ENCODE assay signal across 8 cellular contexts in genomic region chr10:122164028-122164601, GRCh38.
DNase-seq lines count a peak whose midpoint lies in the region; ATAC-seq and TF ChIP-seq lines count a peak whose summit lies in the region.

No MANE protein-coding gene starts in this region.

- WGBS in IMR-90 (ENCODE audit: extremely low coverage in 2 of 2, insufficient read length in 1 of 2), 2 experiments = 63% methylated on average over 18 of the region's 24 CpGs; no CpG with 5 or more reads in 1 of the 2 experiments
- 7% methylated on average over 24 of the region's 24 CpGs for WGBS in smooth muscle cell (ENCODE audit: low lambda C conversion rate)

- H3K79me1 ChIP-seq in IMR-90 (ENCODE audit: low read depth in 1 of 2, low read length in 2 of 2) = peaks cover 28 to 57% of the 10 kb centered on the region in 2 experiments

- in situ Hi-C loops in IMR-90 (cut with MboI; ENCODE audit: low sequenced_read_pairs) = loop anchor here (25.0 kb wide), 1 partner anchor 698 kb away; no protein-coding TSS in a partner anchor

- POLR2A ChIA-PET in IMR-90 (lab: Charles Lee; ENCODE audit: unreplicated experiment) = no interaction called here

- no peak overlapping the region for H2AK9ac ChIP-seq in IMR-90 (replicated peaks; ENCODE audit: low read depth, low read length, poor library complexity)

- H3K27ac ChIP-seq in IMR-90 (ENCODE audit: insufficient read depth, low read length) = no peak overlapping the region
- no peak overlapping the region for H3K27ac ChIP-seq in smooth muscle cell (ENCODE audit: low read depth)
- H3K27ac ChIP-seq in Karpas-422 (ENCODE audit: low read length) = no peak overlapping the region

- H4K5ac ChIP-seq in IMR-90 (ENCODE audit: low read depth, low read length) = no peak overlapping the region

- no peak overlapping the region for H2BK5ac ChIP-seq in IMR-90 (ENCODE audit: low read depth, low read length, poor library complexity, severe bottlenecking)

- no peak overlapping the region for H3K14ac ChIP-seq in IMR-90 (replicated peaks; ENCODE audit: low read depth, low read length)

- dilution Hi-C loops in IMR-90 (cut with HindIII; ENCODE audit: low sequenced_read_pairs, unreplicated experiment) = no loop called here

- no peak for DNase-seq in IMR-90
- no peak for DNase-seq in adipocyte (ENCODE audit: low read depth)
- DNase-seq in smooth muscle cell (lab: John Stamatoyannopoulos, UW; ENCODE audit: unreplicated experiment) = no peak
- DNase-seq in Karpas-422 = no peak
- no peak for DNase-seq in NCI-H1417 treated with DMSO at 0.1 percent for 48 hours (lab: John Stamatoyannopoulos, UW)

- no peak overlapping the region for H3K18ac ChIP-seq in IMR-90 (ENCODE audit: low read depth, low read length)

- H3K4ac ChIP-seq in IMR-90 (ENCODE audit: low read depth, low read length) = no peak overlapping the region

- no peak overlapping the region for H2BK15ac ChIP-seq in IMR-90 (ENCODE audit: low read depth, low read length)

- no peak for TF ChIP-seq POLR2A in IMR-90 (IDR thresholded peaks at IDR 0.05; ENCODE audit: low read depth, low read length)

- H3K9me3 ChIP-seq in IMR-90 (ENCODE audit: control insufficient read depth, insufficient read depth, low read length) (no peaks in the 10 kb centered on the region), adipocyte (ENCODE audit: control insufficient read depth, low read length) (no peaks in the 10 kb centered on the region), iPS-18c (ENCODE audit: control insufficient read depth, insufficient read depth, low read length) (no peaks in the 10 kb centered on the region), smooth muscle cell (replicated peaks; ENCODE audit: low read depth) (no peaks in the 10 kb centered on the region), Karpas-422 (ENCODE audit: low read length) (no peaks in the 10 kb centered on the region)

- intact Hi-C loops in IMR-90 (cut with micrococcal nuclease) = no loop called here

- H2AK5ac ChIP-seq in IMR-90 (ENCODE audit: low read depth, low read length) = 0 out of 2 replicates have a peak overlapping the region, but pooled peaks have one; percentile 16

- H3K27me3 ChIP-seq in IMR-90 (ENCODE audit: control insufficient read depth, insufficient read depth, low read length) (no peaks in the 10 kb centered on the region), adipocyte (replicated peaks; ENCODE audit: control insufficient read depth, insufficient read depth, low read length) (peaks cover 2% of the 10 kb centered on the region), smooth muscle cell (ENCODE audit: low read depth) (peaks cover 62% of the 10 kb centered on the region), Karpas-422 (ENCODE audit: low read length) (no peaks in the 10 kb centered on the region)

- peaks cover 3% of the 10 kb centered on the region; the same call in 1 of the 2 replicates for H3K4me1 ChIP-seq in IMR-90 (ENCODE audit: control insufficient read depth, insufficient read depth, low read length)
- H3K4me1 ChIP-seq in adipocyte (ENCODE audit: control insufficient read depth, insufficient read depth, low read length) = peaks cover 2% of the 10 kb centered on the region
- peaks cover 26% of the 10 kb centered on the region for H3K4me1 ChIP-seq in smooth muscle cell (ENCODE audit: low read depth)
- H3K4me1 ChIP-seq in Karpas-422 (ENCODE audit: low read length) = no peaks in the 10 kb centered on the region

- no peak for TF ChIP-seq RAD21 in IMR-90 (IDR thresholded peaks at IDR 0.05; ENCODE audit: low read length)

- CTCF ChIA-PET in IMR-90 (lab: Yijun Ruan, JAX) = no interaction called here

- H4K8ac ChIP-seq in IMR-90 (ENCODE audit: low read depth in 2 of 2, low read length in 2 of 2) = no peak overlapping the region; a peak in 1 of 4 replicates

- peak overlapping the region; percentile 77 for H3K4me2 ChIP-seq in IMR-90 (ENCODE audit: low read depth, low read length)
- H3K4me2 ChIP-seq in smooth muscle cell = peak overlapping the region; percentile 98
- no peak overlapping the region for H3K4me2 ChIP-seq in Karpas-422 (ENCODE audit: low read depth, low read length, poor library complexity, severe bottlenecking)

- H3F3A ChIP-seq in smooth muscle cell (ENCODE audit: low read depth) = peaks cover 9% of the 10 kb centered on the region

- H3K9me1 ChIP-seq in IMR-90 (ENCODE audit: insufficient read depth, low read length) = peaks cover 7% of the 10 kb centered on the region; the same call in 1 of the 2 replicates

- BruUV-seq in IMR-90 (replicated peaks; lab: Mats Ljungman, UMichigan) = no TSS peak

- H3K79me2 ChIP-seq in smooth muscle cell (ENCODE audit: low read depth) (no peaks in the 10 kb centered on the region), Karpas-422 (ENCODE audit: low read length) (no peaks in the 10 kb centered on the region)

- H3K36me3 ChIP-seq in IMR-90 (ENCODE audit: control insufficient read depth, insufficient read depth, low read length) (no peaks in the 10 kb centered on the region), adipocyte (ENCODE audit: control insufficient read depth, insufficient read depth, low read length, severe bottlenecking) (peaks cover 5% of the 10 kb centered on the region), smooth muscle cell (ENCODE audit: low read depth) (no peaks in the 10 kb centered on the region), Karpas-422 (ENCODE audit: insufficient read depth, low read length) (no peaks in the 10 kb centered on the region)

- peak overlapping the region; percentile 82 for H2AFZ ChIP-seq in IMR-90 (replicated peaks; ENCODE audit: low read length, poor library complexity)
- H2AFZ ChIP-seq in smooth muscle cell (ENCODE audit: low read depth) = peak overlapping the region; percentile 61
- no peak overlapping the region for H2AFZ ChIP-seq in Karpas-422 (ENCODE audit: low read length)

- no peak overlapping the region for H3K56ac ChIP-seq in IMR-90 (ENCODE audit: extremely low read depth, insufficient read depth, low read length)

- TF ChIP-seq CTCF in IMR-90 (conservative IDR thresholded peaks at IDR 0.05; ENCODE audit: low read depth, low read length) (no peak), smooth muscle cell (IDR thresholded peaks at IDR 0.05; ENCODE audit: borderline replicate concordance, insufficient read depth, poor library complexity, severe bottlenecking) (no peak)

- H4K20me1 ChIP-seq in IMR-90 (ENCODE audit: insufficient read depth, low read length) (peaks cover 7% of the 10 kb centered on the region; the same call in 1 of the 2 replicates), smooth muscle cell (ENCODE audit: low read depth) (peaks cover 49% of the 10 kb centered on the region), Karpas-422 (ENCODE audit: insufficient read depth, low read depth, low read length) (no peaks in the 10 kb centered on the region)

- no peak overlapping the region for H2BK20ac ChIP-seq in IMR-90 (ENCODE audit: low read depth, low read length)

- no peak overlapping the region; the same call in 1 of the 2 replicates for H3K9ac ChIP-seq in IMR-90 (ENCODE audit: low read depth, low read length)
- H3K9ac ChIP-seq in adipocyte (ENCODE audit: low read length) = peak overlapping the region; percentile 46
- no peak overlapping the region for H3K9ac ChIP-seq in smooth muscle cell (ENCODE audit: low read depth)
- H3K9ac ChIP-seq in Karpas-422 (ENCODE audit: low read length) = no peak overlapping the region

- H3K23ac ChIP-seq in IMR-90 (ENCODE audit: low read depth, low read length) = peak overlapping the region; percentile 26; the same call in 1 of the 2 replicates

- no peaks in the 10 kb centered on the region for H3K9me2 ChIP-seq in Karpas-422 (replicated peaks; ENCODE audit: insufficient read depth, low read length)

- H3K4me3 ChIP-seq in IMR-90 (ENCODE audit: insufficient read depth, low read depth, low read length) = peak overlapping the region; percentile 47
- H3K4me3 ChIP-seq in adipocyte (ENCODE audit: low read length) = peak overlapping the region; percentile 71
- H3K4me3 ChIP-seq in iPS-18c (ENCODE audit: insufficient read depth, low read depth, low read length) = peak overlapping the region; percentile 85
- peak overlapping the region; percentile 62 for H3K4me3 ChIP-seq in smooth muscle cell
- no peak overlapping the region for H3K4me3 ChIP-seq in Karpas-422 (ENCODE audit: low read length)

- ATAC-seq in IMR-90 (ENCODE audit: low read depth) (peak; percentile 47), GM21515 (IDR thresholded peaks at IDR 0.05; ENCODE audit: unreplicated experiment) (no peak), GM18867 (IDR thresholded peaks at IDR 0.05; ENCODE audit: unreplicated experiment) (no peak)

- no peak overlapping the region for H2BK120ac ChIP-seq in IMR-90 (ENCODE audit: low read depth, low read length)

- H4K91ac ChIP-seq in IMR-90 (ENCODE audit: insufficient read depth, low read depth, low read length) = no peak overlapping the region

TF ChIP-seq in IMR-90, 13 proteins besides CTCF, POLR2A, EP300 and RAD21:
- TF ChIP-seq MAZ (IDR thresholded peaks at IDR 0.05; ENCODE audit: borderline replicate concordance, low read depth, low read length) = no peak
- no peak for TF ChIP-seq RFX5 (IDR thresholded peaks at IDR 0.05; ENCODE audit: low read depth, low read length)
- no peak for TF ChIP-seq RCOR1 (IDR thresholded peaks at IDR 0.05; ENCODE audit: insufficient replicate concordance, low read length)
- TF ChIP-seq MXI1 (IDR thresholded peaks at IDR 0.05; ENCODE audit: borderline replicate concordance, low read depth, low read length) = no peak
- no peak for TF ChIP-seq MAFK (IDR thresholded peaks at IDR 0.05; ENCODE audit: low read depth, low read length)
- no peak for TF ChIP-seq BHLHE40 (IDR thresholded peaks at IDR 0.05; ENCODE audit: low read depth, low read length)
- TF ChIP-seq, protein P1, sequence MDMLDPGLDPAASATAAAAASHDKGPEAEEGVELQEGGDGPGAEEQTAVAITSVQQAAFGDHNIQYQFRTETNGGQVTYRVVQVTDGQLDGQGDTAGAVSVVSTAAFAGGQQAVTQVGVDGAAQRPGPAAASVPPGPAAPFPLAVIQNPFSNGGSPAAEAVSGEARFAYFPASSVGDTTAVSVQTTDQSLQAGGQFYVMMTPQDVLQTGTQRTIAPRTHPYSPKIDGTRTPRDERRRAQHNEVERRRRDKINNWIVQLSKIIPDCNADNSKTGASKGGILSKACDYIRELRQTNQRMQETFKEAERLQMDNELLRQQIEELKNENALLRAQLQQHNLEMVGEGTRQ (IDR thresholded peaks at IDR 0.05; ENCODE audit: low read depth, low read length) = no peak
- TF ChIP-seq, protein P2, sequence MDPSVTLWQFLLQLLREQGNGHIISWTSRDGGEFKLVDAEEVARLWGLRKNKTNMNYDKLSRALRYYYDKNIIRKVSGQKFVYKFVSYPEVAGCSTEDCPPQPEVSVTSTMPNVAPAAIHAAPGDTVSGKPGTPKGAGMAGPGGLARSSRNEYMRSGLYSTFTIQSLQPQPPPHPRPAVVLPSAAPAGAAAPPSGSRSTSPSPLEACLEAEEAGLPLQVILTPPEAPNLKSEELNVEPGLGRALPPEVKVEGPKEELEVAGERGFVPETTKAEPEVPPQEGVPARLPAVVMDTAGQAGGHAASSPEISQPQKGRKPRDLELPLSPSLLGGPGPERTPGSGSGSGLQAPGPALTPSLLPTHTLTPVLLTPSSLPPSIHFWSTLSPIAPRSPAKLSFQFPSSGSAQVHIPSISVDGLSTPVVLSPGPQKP (IDR thresholded peaks at IDR 0.05; ENCODE audit: borderline replicate concordance, low read depth, low read length) = no peak
- TF ChIP-seq CEBPB (IDR thresholded peaks at IDR 0.05; ENCODE audit: low read depth, low read length) = no peak
- no peak for TF ChIP-seq FOS (IDR thresholded peaks at IDR 0.05; ENCODE audit: low read depth, low read length)
